ENCODE assay signal across 19 cellular contexts in genomic region chr6:62974452-62974851, GRCh38.
DNase-seq lines count a peak whose midpoint lies in the region; ATAC-seq and TF ChIP-seq lines count a peak whose summit lies in the region.
"Had no signal": no experiment of that assay in that cellular context is flagged by ENCODE, and none has a peak within 500 bp of the region (broad histone marks: within the 10 kb centered on the region; RNA-seq: fewer than 3 reads in every experiment).

No MANE protein-coding gene starts in this region.

- no peaks in the 10 kb centered on the region for H3K27me3 Mint-ChIP-seq in activated naive CD8-positive, alpha-beta T cell treated with anti-CD3 and anti-CD28 coated beads, Interleukin-2, amount 50 U/mL, for 24 hours
- H3K27me3 Mint-ChIP-seq: naive B cell had no signal

- no peak overlapping the region for H3K27ac ChIP-seq in transverse colon
- H3K27ac ChIP-seq: BLaER1 treated with 17β-estradiol and CSF1 and Interleukin-3, amounts not matched to agents 10 nM and 100 nM; psoas muscle had no signal

- ATAC-seq in GM19035 (IDR thresholded peaks at IDR 0.05; ENCODE audit: unreplicated experiment): peak; percentile 56
- peak; percentile 79 for ATAC-seq in HG02610 (IDR thresholded peaks at IDR 0.05; ENCODE audit: unreplicated experiment)
- peak; percentile 44 for ATAC-seq in HG03139 (IDR thresholded peaks at IDR 0.05; ENCODE audit: unreplicated experiment)
- ATAC-seq in activated naive CD8-positive, alpha-beta T cell treated with anti-CD3 and anti-CD28 coated beads, Interleukin-2, amount 50 U/mL, for 24 hours: no peak
- ATAC-seq: PC-3, psoas muscle, SK-N-SH treated with all-trans-retinoic acid at 6 μM for 48 hours had no signal

- intact Hi-C loops in transverse colon (cut with DNase I; ENCODE audit: low total_unique reads): no loop called here

- no peaks in the 10 kb centered on the region for H3K27me3 ChIP-seq in transverse colon
- H3K27me3 ChIP-seq: BLaER1 treated with 17β-estradiol and CSF1 and Interleukin-3, amounts not matched to agents 10 nM and 100 nM had no signal

- no peak overlapping the region for H3K27ac Mint-ChIP-seq in activated naive CD8-positive, alpha-beta T cell treated with anti-CD3 and anti-CD28 coated beads, Interleukin-2, amount 50 U/mL, for 24 hours
- H3K27ac Mint-ChIP-seq: activated T-helper 2 cell treated with anti-CD3 and anti-CD28 coated beads, Interferon-gamma antibody, Interleukin-2, Interleukin-4, amounts not matched to agents 10 μg/mL and 5 μg/mL and 100 μg/mL, durations not matched to agents 14 hours and 24 hours and 36 hours had no signal

- 71 to 82% methylated on average over 1 of the region's 1 CpG for WGBS in transverse colon (ENCODE audit: low coverage in 1 of 2), 2 donors

- H3K36me3 Mint-ChIP-seq in activated naive CD8-positive, alpha-beta T cell treated with anti-CD3 and anti-CD28 coated beads, Interleukin-2, amount 50 U/mL, for 24 hours (ENCODE audit: low read depth): no peaks in the 10 kb centered on the region
- H3K36me3 Mint-ChIP-seq: naive B cell had no signal

- H3K9me3 Mint-ChIP-seq in activated naive CD8-positive, alpha-beta T cell treated with anti-CD3 and anti-CD28 coated beads, Interleukin-2, amount 50 U/mL, for 24 hours: peaks cover 8% of the 10 kb centered on the region

- H3K4me3 Mint-ChIP-seq in activated naive CD8-positive, alpha-beta T cell treated with anti-CD3 and anti-CD28 coated beads, Interleukin-2, amount 50 U/mL, for 24 hours: no peak overlapping the region
- H3K4me3 Mint-ChIP-seq: naive B cell had no signal

- no peak overlapping the region for H3K4me3 ChIP-seq in transverse colon
- H3K4me3 ChIP-seq: BLaER1 treated with 17β-estradiol and CSF1 and Interleukin-3, amounts not matched to agents 10 nM and 100 nM; psoas muscle had no signal

- in situ Hi-C loops in transverse colon (cut with MboI; ENCODE audit: low pct_ligation_motif_present in 1 of 4, low pct_unique_long_range_greater_than_20kb in 1 of 4, low sequenced_read_pairs in 3 of 4): no loop called here

- no peaks in the 10 kb centered on the region for H3K9me3 ChIP-seq in transverse colon
- H3K9me3 ChIP-seq: BLaER1 treated with 17β-estradiol and CSF1 and Interleukin-3, amounts not matched to agents 10 nM and 100 nM; psoas muscle had no signal

- TF ChIP-seq CTCF in transverse colon (IDR thresholded peaks at IDR 0.05): no peak

- H3K36me3 ChIP-seq in transverse colon: no peaks in the 10 kb centered on the region
- H3K36me3 ChIP-seq: BLaER1 treated with 17β-estradiol and CSF1 and Interleukin-3, amounts not matched to agents 10 nM and 100 nM had no signal

- no peak for TF ChIP-seq EP300 in transverse colon (IDR thresholded peaks at IDR 0.05; ENCODE audit: low read depth)

- H3K4me1 ChIP-seq in transverse colon: no peaks in the 10 kb centered on the region
- H3K4me1 ChIP-seq: BLaER1 treated with 17β-estradiol and CSF1 and Interleukin-3, amounts not matched to agents 10 nM and 100 nM; psoas muscle had no signal

- DNase-seq in renal cortical epithelial cell (ENCODE audit: low read depth): peak; percentile 62
- DNase-seq in activated naive CD8-positive, alpha-beta T cell treated with anti-CD3 and anti-CD28 coated beads, Interleukin-2, amount 50 U/mL, for 24 hours: no peak
- no peak for DNase-seq in NCI-H2227 treated with DMSO at 0.1 percent for 48 hours (lab: John Stamatoyannopoulos, UW)
- no peak for DNase-seq in transverse colon
- DNase-seq: activated CD4-positive, alpha-beta T cell treated with anti-CD3 and anti-CD28 coated beads, Interleukin-2, amount 50 U/mL, for 48 hours; cerebellar nuclear complex; DND-41; naive B cell; NCI-H187 treated with DMSO at 0.1 percent for 48 hours; NCI-H524 treated with DMSO at 0.1 percent for 48 hours; PC-3; psoas muscle; stimulated activated CD4-positive, alpha-beta T cell treated with anti-CD3 and anti-CD28 coated beads, Interleukin-12 subunit alpha, Interleukin-12 subunit beta, amount 100 ng/mL, for 4 hours had no signal

- H3K4me1 Mint-ChIP-seq in activated naive CD8-positive, alpha-beta T cell treated with anti-CD3 and anti-CD28 coated beads, Interleukin-2, amount 50 U/mL, for 24 hours: no peaks in the 10 kb centered on the region
- H3K4me1 Mint-ChIP-seq: naive B cell had no signal

- no peak for TF ChIP-seq POLR2A in transverse colon (IDR thresholded peaks at IDR 0.05)
